Comparison of ENCODE assay signal across 1 cellular context in genomic region chr15:81157195-81157938, GRCh38.
A peak's percentile ranks its signal among the peaks of the same experiment; 100 is the strongest.
TF ChIP-seq lines count a peak whose summit lies in the region.

No MANE protein-coding gene starts in this region.

TF ChIP-seq in K562, 482 proteins besides CTCF, POLR2A, EP300 and RAD21:
- no peak for TF ChIP-seq FUS (optimal IDR thresholded peaks at IDR 0.05; ENCODE audit: low read depth, low read length)
- peak; percentile 15; the same call in 1 of the 2 replicates for TF ChIP-seq CEBPB (tag; IDR thresholded peaks at IDR 0.05)
TF ChIP-seq in K562: peak in this region for 1.
